In the genomic region with DNA sequence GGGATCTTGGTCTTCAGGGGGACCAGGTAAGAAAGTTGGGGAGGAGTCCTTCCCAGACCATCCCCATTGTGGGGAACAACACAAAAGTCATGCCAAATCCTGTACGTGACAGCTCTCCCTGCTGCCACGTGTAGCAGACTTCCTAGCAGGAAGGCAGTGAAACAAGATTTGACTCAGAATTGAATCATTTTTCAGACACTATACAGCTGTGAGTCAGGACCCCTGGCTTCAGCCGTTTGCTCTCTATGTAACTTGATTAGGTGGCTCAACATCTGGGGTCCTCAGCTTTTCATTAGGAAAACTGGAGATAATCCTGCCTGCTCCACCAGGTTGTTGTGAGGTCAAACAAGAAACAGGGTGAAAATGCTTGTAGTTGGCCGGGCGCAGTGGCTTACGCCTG, we compare ENCODE assay signal across 18 cellular contexts. TPM values are rescaled to one million over a fixed set of nuclear protein-coding genes. Genes with fewer than 3 reads are reported as not detected.
A peak's percentile ranks its signal among the peaks of the same experiment; 100 is the strongest.
DNase-seq lines count a peak whose midpoint lies in the region; ATAC-seq, FAIRE-seq and TF ChIP-seq lines count a peak whose summit lies in the region.
"Had no signal": no experiment of that assay in that cellular context is flagged by ENCODE, and none has a peak within 500 bp of the region (broad histone marks: within the 10 kb centered on the region; RNA-seq: fewer than 3 reads in every experiment).

No MANE protein-coding gene starts in this region.

- no peak overlapping the region for H3K27ac Mint-ChIP-seq in T-cell
- H3K27ac Mint-ChIP-seq: CD4-positive, CD25-positive, alpha-beta regulatory T cell; HFFc6 had no signal

- no peaks in the 10 kb centered on the region for H3K4me1 Mint-ChIP-seq in T-cell
- H3K4me1 Mint-ChIP-seq: CD4-positive, CD25-positive, alpha-beta regulatory T cell had no signal

- peaks cover 4 to 6% of the 10 kb centered on the region in 2 donors for H3K27me3 Mint-ChIP-seq in T-cell
- H3K27me3 Mint-ChIP-seq: CD4-positive, CD25-positive, alpha-beta regulatory T cell had no signal

- TF ChIP-seq CTCF in bronchial epithelial cell (IDR thresholded peaks at IDR 0.05; ENCODE audit: insufficient read depth, low read length, severe bottlenecking), result no peak

- FAIRE-seq in bronchial epithelial cell (lab: Jason Lieb, UNC), result no peak
- FAIRE-seq: GM12878, H1 had no signal

- H3K4me3 Mint-ChIP-seq in T-cell, result no peak overlapping the region
- H3K4me3 Mint-ChIP-seq: CD4-positive, CD25-positive, alpha-beta regulatory T cell; HFFc6 had no signal

- POLR2A ChIA-PET in T-cell (lab: Charles Lee), result no interaction called here

- CTCF ChIA-PET in T-cell (lab: Charles Lee), result no interaction called here

- peak; percentile 33 for DNase-seq in Daoy (ENCODE audit: low read depth)
- peak; percentile 35 for DNase-seq in HCEC 1CT
- DNase-seq in RKO (ENCODE audit: low spot score), result peak; percentile 8
- peak; percentile 27 for DNase-seq in bronchial epithelial cell (ENCODE audit: low read depth)
- no peak for DNase-seq in OCI-M1 (lab: John Stamatoyannopoulos, UW)
- DNase-seq in T-cell, result no peak
- DNase-seq: 8988T; CD4-positive, CD25-positive, alpha-beta regulatory T cell; DMS53; HFFc6; IMR-90 had no signal

- no peaks in the 10 kb centered on the region for H3K27me3 ChIP-seq in bronchial epithelial cell (ENCODE audit: control insufficient read depth, insufficient read depth, low read length)
- H3K27me3 ChIP-seq: BLaER1 treated with 17β-estradiol and CSF1 and Interleukin-3, amounts not matched to agents 10 nM and 100 nM had no signal

- H3K4me3 ChIP-seq in bronchial epithelial cell (ENCODE audit: low read depth, low read length), result no peak overlapping the region
- H3K4me3 ChIP-seq: BLaER1 treated with 17β-estradiol and CSF1 and Interleukin-3, amounts not matched to agents 10 nM and 100 nM; GM12878; HAP-1 had no signal

- peaks cover 0 to 3% (median 2%) of the 10 kb centered on the region in 3 donors for H3K9me3 Mint-ChIP-seq in T-cell
- H3K9me3 Mint-ChIP-seq: CD4-positive, CD25-positive, alpha-beta regulatory T cell; HFFc6 had no signal

- ATAC-seq in HG02970 (IDR thresholded peaks at IDR 0.05; ENCODE audit: low FRiP score, unreplicated experiment) (no peak), GM18498 (IDR thresholded peaks at IDR 0.05; ENCODE audit: unreplicated experiment) (no peak), T-cell (replicated peaks in 1 of 4) (no peak)
- ATAC-seq: GM12878 had no signal

- H3K36me3 Mint-ChIP-seq in T-cell, result no peaks in the 10 kb centered on the region
- H3K36me3 Mint-ChIP-seq: CD4-positive, CD25-positive, alpha-beta regulatory T cell had no signal

- no peaks in the 10 kb centered on the region for H3K36me3 ChIP-seq in bronchial epithelial cell (ENCODE audit: control insufficient read depth, insufficient read depth, low read length)
- H3K36me3 ChIP-seq: BLaER1 treated with 17β-estradiol and CSF1 and Interleukin-3, amounts not matched to agents 10 nM and 100 nM; HAP-1 had no signal

RNA-seq across cellular contexts. Expression of a gene that starts 32.9 kb away (rescaled TPM):
- 43.8 and 45.3 TPM in 2 replicates for total RNA-seq in Daoy (2014; rRNA removed; shearing (Covaris generic))
- total RNA-seq in bronchial epithelial cell (25.3 and 40.7 TPM in 2 replicates), T-cell (10 to 100 TPM; 17.2 to 21.9 (median 18.6) TPM)

RNA-seq across cellular contexts. Expression of a gene that starts 59.6 kb away (rescaled TPM):
- total RNA-seq in Daoy (2014; rRNA removed; shearing (Covaris generic)), result not detected in 2 replicates
- total RNA-seq in bronchial epithelial cell, result not detected in 2 replicates
- not detected for total RNA-seq in T-cell
- total RNA-seq: CD4-positive, CD25-positive, alpha-beta regulatory T cell; G401; GM12878; H1; HFFc6; IMR-90 had no signal

Comparison
In these comparisons a context has a peak if more than half of its experiments do, and no peak if none do; other contexts are left out.
1. DNase-seq: peak in Daoy (single experiment), HCEC 1CT (single experiment), RKO (single experiment) and bronchial epithelial cell (single experiment); none in OCI-M1 (single experiment) and T-cell (0 of 34).